ENCODE assay signal across 21 cellular contexts in the genomic region with DNA sequence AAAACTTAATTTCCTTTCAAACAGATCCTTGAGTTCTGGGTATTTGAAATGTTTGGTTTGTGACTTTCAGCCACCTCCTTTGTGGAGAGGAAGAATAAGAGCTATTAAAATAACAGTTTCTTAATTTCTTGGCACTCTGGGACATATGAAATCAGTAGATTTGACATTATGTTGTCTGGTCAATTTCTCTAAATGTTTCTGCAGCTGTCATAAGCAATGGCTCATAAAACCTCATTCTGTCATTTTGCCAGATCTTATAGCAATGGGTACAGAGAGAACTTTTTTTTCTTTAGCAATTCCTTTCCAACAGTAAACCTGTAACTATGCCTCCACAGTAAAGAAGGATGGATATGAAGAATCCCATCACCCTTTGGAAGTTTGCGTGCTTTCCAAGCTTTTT. TPM values are rescaled to one million over a fixed set of nuclear protein-coding genes. Genes with fewer than 3 reads are reported as not detected.
A peak's percentile ranks its signal among the peaks of the same experiment; 100 is the strongest.
DNase-seq lines count a peak whose midpoint lies in the region; ATAC-seq and TF ChIP-seq lines count a peak whose summit lies in the region.
"Had no signal": no experiment of that assay in that cellular context is flagged by ENCODE, and none has a peak within 500 bp of the region (broad histone marks: within the 10 kb centered on the region; RNA-seq: fewer than 3 reads in every experiment).

No MANE protein-coding gene starts in this region.

- no peak overlapping the region for H3K9ac ChIP-seq in Loucy (ENCODE audit: low read depth, low read length, poor library complexity, severe bottlenecking)

- peak overlapping the region; percentile 79 for H3K27ac Mint-ChIP-seq in chondrocyte (ENCODE audit: unreplicated experiment)
- H3K27ac Mint-ChIP-seq in activated naive CD8-positive, alpha-beta T cell treated with anti-CD3 and anti-CD28 coated beads, Interleukin-2, amount 50 U/mL, for 24 hours: no peak overlapping the region
- H3K27ac Mint-ChIP-seq: CD8-positive, alpha-beta memory T cell; dendritic cell treated with granulocyte-macrophage colony-stimulating factor and Interleukin-4, amounts not matched to agents 40 ng/mL and 50 ng/mL, for 4 days; stimulated activated naive B cell treated with anti-CD40 and anti-IgM and Interleukin-4, amounts not matched to agents 10 μg/mL and 1 μg/mL and 100 μg/mL, for 72 hours had no signal

- H3K4me3 ChIP-seq in A673 (ENCODE audit: low read depth, low read length, poor library complexity, severe bottlenecking) (no peak overlapping the region), Loucy (ENCODE audit: low read length, poor library complexity, severe bottlenecking) (no peak overlapping the region), muscle layer of duodenum (ENCODE audit: low read depth in 1 of 2, low read length in 2 of 2) (no peak overlapping the region)
- H3K4me3 ChIP-seq: body of pancreas, heart right ventricle, upper lobe of left lung had no signal

- no peaks in the 10 kb centered on the region for H4K20me1 ChIP-seq in Loucy (ENCODE audit: insufficient read depth, low read length, poor library complexity, severe bottlenecking)

- H3K36me3 ChIP-seq in A673 (ENCODE audit: insufficient read depth, low read length, poor library complexity, severe bottlenecking) (no peaks in the 10 kb centered on the region), Loucy (ENCODE audit: insufficient read depth, low read length) (no peaks in the 10 kb centered on the region), muscle layer of duodenum (ENCODE audit: control insufficient read depth in 1 of 2, insufficient read depth in 2 of 2, low read length in 2 of 2) (no peaks in the 10 kb centered on the region)
- H3K36me3 ChIP-seq: heart right ventricle, upper lobe of left lung had no signal

- DNase-seq in A673 (ENCODE audit: low spot score) (peak; percentile 30), chondrocyte (ENCODE audit: low spot score) (no peak), NOMO-1 (lab: John Stamatoyannopoulos, UW; ENCODE audit: unreplicated experiment in 2 of 2) (no peak), HCEC 1CT (no peak), medulla oblongata (ENCODE audit: extremely low spot score) (no peak)
- DNase-seq in activated naive CD8-positive, alpha-beta T cell treated with anti-CD3 and anti-CD28 coated beads, Interleukin-2, amount 50 U/mL, for 24 hours: no peak
- DNase-seq: activated CD4-positive, alpha-beta T cell treated with anti-CD3 and anti-CD28 coated beads, Interleukin-2, amount 50 U/mL, for 1 hour; activated naive CD4-positive, alpha-beta T cell; body of pancreas; CD8-positive, alpha-beta memory T cell; heart right ventricle; islet precursor cell; mesenchymal stem cell; NCI-H2081 treated with DMSO at 0.1 percent for 48 hours; NCI-H526; stimulated activated naive B cell treated with anti-CD40 and anti-IgM and Interleukin-4, amounts not matched to agents 10 μg/mL and 1 μg/mL and 100 μg/mL, for 72 hours; upper lobe of left lung had no signal

- H3K27ac ChIP-seq in A673 (ENCODE audit: low read depth, low read length, poor library complexity, severe bottlenecking) (no peak overlapping the region), muscle layer of duodenum (ENCODE audit: low read length) (peak overlapping the region; percentile 24)
- H3K27ac ChIP-seq: body of pancreas, upper lobe of left lung had no signal

- H3K9me3 ChIP-seq in A673 (ENCODE audit: low read depth, low read length, poor library complexity, severe bottlenecking) (no peaks in the 10 kb centered on the region), Loucy (ENCODE audit: insufficient read depth, low read depth, low read length) (no peaks in the 10 kb centered on the region), muscle layer of duodenum (ENCODE audit: control insufficient read depth in 1 of 2, low read length in 2 of 2) (no peaks in the 10 kb centered on the region)
- H3K9me3 ChIP-seq: body of pancreas, heart right ventricle, upper lobe of left lung had no signal

- 0 out of 2 replicates have a peak overlapping the region, but pooled peaks have one; percentile 15 for H2AFZ ChIP-seq in Loucy (ENCODE audit: low read length)

- ATAC-seq in activated naive CD8-positive, alpha-beta T cell treated with anti-CD3 and anti-CD28 coated beads, Interleukin-2, amount 50 U/mL, for 24 hours: no peak
- ATAC-seq: body of pancreas; heart right ventricle; Panc1; stimulated activated naive B cell treated with anti-CD40 and anti-IgM and Interleukin-4, amounts not matched to agents 10 μg/mL and 1 μg/mL and 100 μg/mL, for 72 hours had no signal

- no peaks in the 10 kb centered on the region for H3K79me2 ChIP-seq in Loucy (ENCODE audit: insufficient read depth, low read length)

- H3K27me3 ChIP-seq in A673 (replicated peaks; ENCODE audit: insufficient read depth, low read depth, low read length, poor library complexity) (no peaks in the 10 kb centered on the region), Loucy (ENCODE audit: insufficient read depth, low read length, poor library complexity, severe bottlenecking) (no peaks in the 10 kb centered on the region), muscle layer of duodenum (ENCODE audit: low read depth, low read length) (no peaks in the 10 kb centered on the region)
- H3K27me3 ChIP-seq: body of pancreas, heart right ventricle, upper lobe of left lung had no signal

- no TSS peak for BruUV-seq in A673 (replicated peaks; lab: Mats Ljungman, UMichigan)

- no peaks in the 10 kb centered on the region for H3K27me3 Mint-ChIP-seq in chondrocyte (ENCODE audit: low read depth)
- no peaks in the 10 kb centered on the region for H3K27me3 Mint-ChIP-seq in activated naive CD8-positive, alpha-beta T cell treated with anti-CD3 and anti-CD28 coated beads, Interleukin-2, amount 50 U/mL, for 24 hours
- H3K27me3 Mint-ChIP-seq: dendritic cell treated with granulocyte-macrophage colony-stimulating factor and Interleukin-4, amounts not matched to agents 40 ng/mL and 50 ng/mL, for 4 days; stimulated activated naive B cell treated with anti-CD40 and anti-IgM and Interleukin-4, amounts not matched to agents 10 μg/mL and 1 μg/mL and 100 μg/mL, for 72 hours had no signal

- no peaks in the 10 kb centered on the region for H3F3A ChIP-seq in Loucy (ENCODE audit: low read depth)

- H3K9me2 ChIP-seq in Loucy (replicated peaks; ENCODE audit: low read depth, low read length): no peaks in the 10 kb centered on the region

- no peak overlapping the region for H3K4me3 Mint-ChIP-seq in chondrocyte (ENCODE audit: unreplicated experiment)
- H3K4me3 Mint-ChIP-seq in activated naive CD8-positive, alpha-beta T cell treated with anti-CD3 and anti-CD28 coated beads, Interleukin-2, amount 50 U/mL, for 24 hours: no peak overlapping the region
- H3K4me3 Mint-ChIP-seq: CD8-positive, alpha-beta memory T cell; dendritic cell treated with granulocyte-macrophage colony-stimulating factor and Interleukin-4, amounts not matched to agents 40 ng/mL and 50 ng/mL, for 4 days; stimulated activated naive B cell treated with anti-CD40 and anti-IgM and Interleukin-4, amounts not matched to agents 10 μg/mL and 1 μg/mL and 100 μg/mL, for 72 hours had no signal

- peaks cover 90% of the 10 kb centered on the region for H3K4me1 Mint-ChIP-seq in chondrocyte (ENCODE audit: low read depth)
- peaks cover 5% of the 10 kb centered on the region for H3K4me1 Mint-ChIP-seq in activated naive CD8-positive, alpha-beta T cell treated with anti-CD3 and anti-CD28 coated beads, Interleukin-2, amount 50 U/mL, for 24 hours
- H3K4me1 Mint-ChIP-seq: CD8-positive, alpha-beta memory T cell had no signal

- H3K36me3 Mint-ChIP-seq in chondrocyte (ENCODE audit: low read depth): no peaks in the 10 kb centered on the region
- no peaks in the 10 kb centered on the region for H3K36me3 Mint-ChIP-seq in activated naive CD8-positive, alpha-beta T cell treated with anti-CD3 and anti-CD28 coated beads, Interleukin-2, amount 50 U/mL, for 24 hours (ENCODE audit: low read depth)
- H3K36me3 Mint-ChIP-seq: CD8-positive, alpha-beta memory T cell had no signal

- TF ChIP-seq CTCF in A673 (conservative IDR thresholded peaks at IDR 0.05; ENCODE audit: low read depth, low read length) (no peak), Loucy (conservative IDR thresholded peaks at IDR 0.05; ENCODE audit: low read length) (no peak), chondrocyte (IDR thresholded peaks at IDR 0.05) (no peak)

- no peaks in the 10 kb centered on the region for H3K9me3 Mint-ChIP-seq in chondrocyte (ENCODE audit: low read depth)
- H3K9me3 Mint-ChIP-seq in activated naive CD8-positive, alpha-beta T cell treated with anti-CD3 and anti-CD28 coated beads, Interleukin-2, amount 50 U/mL, for 24 hours: no peaks in the 10 kb centered on the region
- H3K9me3 Mint-ChIP-seq: CD8-positive, alpha-beta memory T cell; dendritic cell treated with granulocyte-macrophage colony-stimulating factor and Interleukin-4, amounts not matched to agents 40 ng/mL and 50 ng/mL, for 4 days; stimulated activated naive B cell treated with anti-CD40 and anti-IgM and Interleukin-4, amounts not matched to agents 10 μg/mL and 1 μg/mL and 100 μg/mL, for 72 hours had no signal

- H3K4me2 ChIP-seq in Loucy (ENCODE audit: low read depth, low read length, poor library complexity, severe bottlenecking): no peak overlapping the region

- H3K4me1 ChIP-seq in A673 (ENCODE audit: insufficient read depth, low read length, poor library complexity, severe bottlenecking): peaks cover 46% of the 10 kb centered on the region
- H3K4me1 ChIP-seq in Loucy (ENCODE audit: insufficient read depth, low read length, poor library complexity, severe bottlenecking): peaks cover 44% of the 10 kb centered on the region
- H3K4me1 ChIP-seq in muscle layer of duodenum (ENCODE audit: control insufficient read depth in 1 of 2, insufficient read depth in 2 of 2, low read length in 2 of 2): peaks cover 19 to 66% of the 10 kb centered on the region in 2 donors

- POLR2A ChIA-PET in A673 (lab: Charles Lee; ENCODE audit: low non-redundant PET): interaction anchor here (0.6 kb wide), 1 partner anchor 19 kb away, joined by 3 read pairs; no protein-coding TSS in a partner anchor

- CTCF ChIA-PET in A673 (lab: Charles Lee): no interaction called here

- intact Hi-C loops in A673 (cut with micrococcal nuclease; ENCODE audit: unreplicated experiment): no loop called here

RNA-seq across cellular contexts. Expression of gene LAMC1, which starts 52.6 kb away (rescaled TPM):
- 95.5 and 98.6 TPM in 2 replicates for total RNA-seq in A673 (2021)
- total RNA-seq in chondrocyte: 307 to 453 TPM (median 449 TPM) in 3 replicates
